ENCODE assay signal across 10 cellular contexts in the genomic region with DNA sequence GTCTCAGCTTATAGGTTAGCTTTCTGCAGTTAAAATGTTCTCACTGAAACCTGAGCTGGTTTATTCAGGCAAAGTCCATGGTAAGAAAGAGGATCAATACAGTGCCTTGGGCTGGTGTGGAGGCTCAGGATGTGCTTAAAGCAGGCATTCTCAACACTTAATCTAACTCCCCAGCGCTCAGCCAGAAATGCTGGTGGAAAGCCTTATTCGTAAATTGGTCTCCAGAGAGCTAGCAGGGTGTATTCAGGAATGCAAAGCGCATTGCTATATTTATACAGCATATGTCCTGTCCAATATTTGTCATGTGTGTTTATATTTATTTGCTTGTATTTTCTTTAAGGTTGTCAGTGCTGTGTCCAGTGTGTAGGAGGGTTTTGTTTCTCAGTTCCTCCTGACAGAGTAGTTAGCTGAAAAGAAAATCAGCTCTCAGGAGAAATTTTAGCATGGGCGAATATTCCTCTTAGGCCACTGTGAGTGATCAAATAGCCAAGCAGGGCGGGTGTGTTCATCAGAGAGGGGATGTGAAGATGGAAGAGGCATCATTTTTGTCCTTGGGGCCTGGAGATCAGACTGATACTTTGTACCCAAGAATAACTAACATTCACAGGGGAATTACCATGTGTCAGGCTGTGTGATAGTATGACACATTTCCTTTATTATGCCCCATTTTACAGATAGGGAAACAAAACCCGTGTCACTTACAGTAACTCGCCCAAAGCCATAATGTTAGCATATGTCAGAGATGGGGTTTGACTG.
DNase-seq lines count a peak whose midpoint lies in the region; ATAC-seq, FAIRE-seq and TF ChIP-seq lines count a peak whose summit lies in the region.
"Had no signal": no experiment of that assay in that cellular context is flagged by ENCODE, and none has a peak within 500 bp of the region (broad histone marks: within the 10 kb centered on the region; RNA-seq: fewer than 3 reads in every experiment).

No MANE protein-coding gene starts in this region.

- H3K4me3 Mint-ChIP-seq in activated naive CD8-positive, alpha-beta T cell, result no peak overlapping the region
- H3K4me3 Mint-ChIP-seq: central memory CD8-positive, alpha-beta T cell had no signal

- WGBS in thyroid gland, 2 donors, result 87 to 88% methylated on average over 7 of the region's 7 CpGs

- peaks cover 5% of the 10 kb centered on the region for H3K4me1 Mint-ChIP-seq in activated naive CD8-positive, alpha-beta T cell (ENCODE audit: low read depth)

- no peak for TF ChIP-seq POLR2A in thyroid gland (IDR thresholded peaks at IDR 0.05)
- TF ChIP-seq POLR2A in erythroblast (IDR thresholded peaks at IDR 0.05; ENCODE audit: low read length), result no peak

- FAIRE-seq in GM19239 (lab: Jason Lieb, UNC), result peak; percentile 61

- H3K27me3 ChIP-seq in thyroid gland, result no peaks in the 10 kb centered on the region

- no peaks in the 10 kb centered on the region for H3K9me3 Mint-ChIP-seq in activated naive CD8-positive, alpha-beta T cell (ENCODE audit: low read depth)
- H3K9me3 Mint-ChIP-seq: central memory CD8-positive, alpha-beta T cell had no signal

- H3K4me1 ChIP-seq in thyroid gland, result peaks cover 13 to 38% of the 10 kb centered on the region in 2 donors

- H3K4me3 ChIP-seq in thyroid gland (replicated peaks in 1 of 3), result no peak overlapping the region

- intact Hi-C loops in thyroid gland (cut with DNase I), result loop anchor here (5.0 kb wide), 1 partner anchor 279 kb away; a partner anchor contains a TSS

- TF ChIP-seq CTCF in thyroid gland (IDR thresholded peaks at IDR 0.05), result no peak

- H3K27ac ChIP-seq in thyroid gland, result no peak overlapping the region

- peak; percentile 85 for ATAC-seq in HG02973 (IDR thresholded peaks at IDR 0.05; ENCODE audit: unreplicated experiment)
- ATAC-seq: left ventricle myocardium superior had no signal

- H3K27ac Mint-ChIP-seq in activated naive CD8-positive, alpha-beta T cell, result peak overlapping the region; percentile 64

- DNase-seq in EH (ENCODE audit: low read depth), result peak; percentile 14
- no peak for DNase-seq in GM19239 (ENCODE audit: insufficient read length, low spot score)
- no peak for DNase-seq in D341Med (ENCODE audit: low spot score)
- no peak for DNase-seq in thyroid gland
- DNase-seq in RPMI8226, result no peak
- DNase-seq in erythroblast (lab: John Stamatoyannopoulos, UW), result no peak
- DNase-seq: left ventricle myocardium superior had no signal

- peaks cover 22% of the 10 kb centered on the region for H3K36me3 Mint-ChIP-seq in activated naive CD8-positive, alpha-beta T cell

- no peaks in the 10 kb centered on the region for H3K27me3 Mint-ChIP-seq in activated naive CD8-positive, alpha-beta T cell
- H3K27me3 Mint-ChIP-seq: central memory CD8-positive, alpha-beta T cell had no signal

- H3K9me3 ChIP-seq in thyroid gland, result no peaks in the 10 kb centered on the region

- H3K36me3 ChIP-seq in thyroid gland, result no peaks in the 10 kb centered on the region
